Comparison of ENCODE assay signal across 9 cellular contexts in the genomic region with DNA sequence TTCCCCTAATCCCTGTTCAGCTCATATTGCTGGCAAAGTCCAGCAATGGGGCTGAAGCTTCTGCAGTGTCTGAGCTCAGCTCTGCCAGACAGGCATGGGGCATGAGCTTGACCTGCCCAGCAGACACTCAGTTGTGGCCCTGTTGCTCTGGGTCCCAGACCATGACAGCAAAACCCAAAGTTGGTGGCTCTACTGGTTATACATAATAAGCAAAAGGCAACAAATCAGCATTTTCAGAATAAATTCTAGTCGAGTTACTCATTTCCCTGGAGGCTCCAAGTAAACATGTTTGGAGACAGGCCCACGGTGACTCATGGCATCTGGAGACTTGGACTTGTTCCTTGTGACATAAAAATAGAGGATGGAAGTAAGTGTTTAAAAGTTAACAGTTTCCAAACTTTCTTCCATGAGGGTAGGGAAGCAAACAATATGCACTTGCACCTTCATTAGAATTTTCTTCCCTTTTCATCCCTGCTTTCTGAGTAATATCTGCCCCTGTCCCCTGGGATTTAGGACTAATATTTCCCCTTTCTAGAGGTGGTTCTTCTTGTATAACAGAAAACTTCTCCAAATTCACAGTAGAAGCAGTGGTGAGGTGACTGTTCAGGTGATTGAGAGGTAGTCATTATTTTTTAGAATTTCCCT.
DNase-seq lines count a peak whose midpoint lies in the region; ATAC-seq and TF ChIP-seq lines count a peak whose summit lies in the region.
"Had no signal": no experiment of that assay in that cellular context is flagged by ENCODE, and none has a peak within 500 bp of the region (broad histone marks: within the 10 kb centered on the region; RNA-seq: fewer than 3 reads in every experiment).

No MANE protein-coding gene starts in this region.

- DNase-seq in DMS53 treated with DMSO at 0.1 percent for 48 hours (lab: John Stamatoyannopoulos, UW; ENCODE audit: unreplicated experiment) (peak; percentile 4), cardiac septum (ENCODE audit: low spot score) (peak; percentile 86), renal cortical epithelial cell (ENCODE audit: low read depth) (peak; percentile 97), nephron progenitor cell (no peak), NCI-H2029 (lab: John Stamatoyannopoulos, UW) (no peak), erythroblast (lab: John Stamatoyannopoulos, UW) (no peak)
- DNase-seq: NCI-H526 treated with DMSO at 0.1 percent for 48 hours had no signal

- no peak overlapping the region for H3K4me3 Mint-ChIP-seq in nephron progenitor cell

- peak overlapping the region; percentile 20; the same call in 1 of the 2 replicates for H3K4me3 ChIP-seq in WI38 (ENCODE audit: low read depth, low read length)

- H3K27ac Mint-ChIP-seq in nephron progenitor cell = no peak overlapping the region

- intact Hi-C loops in cardiac septum (cut with DNase I) = no loop called here

- no peaks in the 10 kb centered on the region for H3K9me3 Mint-ChIP-seq in nephron progenitor cell

- TF ChIP-seq POLR2A in erythroblast (IDR thresholded peaks at IDR 0.05; ENCODE audit: low read length) = no peak

- peaks cover 8% of the 10 kb centered on the region for H3K4me1 Mint-ChIP-seq in nephron progenitor cell

- TF ChIP-seq CTCF in WI38 (IDR thresholded peaks at IDR 0.05; ENCODE audit: low read depth, low read length) (no peak), nephron progenitor cell (IDR thresholded peaks at IDR 0.05) (no peak)

- H3K36me3 Mint-ChIP-seq in nephron progenitor cell (ENCODE audit: low read depth) = peaks cover 28% of the 10 kb centered on the region

- ATAC-seq in HG03025 (IDR thresholded peaks at IDR 0.05; ENCODE audit: low FRiP score, unreplicated experiment) = no peak

- H3K27me3 Mint-ChIP-seq in nephron progenitor cell (ENCODE audit: low read depth, poor library complexity) = peaks cover 3% of the 10 kb centered on the region

Comparison
In these comparisons a context has a peak if more than half of its experiments do, and no peak if none do; other contexts are left out.
1. DNase-seq: peak in DMS53 treated with DMSO at 0.1 percent for 48 hours (single experiment), cardiac septum (single experiment) and renal cortical epithelial cell (single experiment); none in nephron progenitor cell (single experiment), NCI-H2029 (single experiment) and erythroblast (0 of 2).